Comparison of ENCODE assay signal across 1 cellular context in the genomic region with DNA sequence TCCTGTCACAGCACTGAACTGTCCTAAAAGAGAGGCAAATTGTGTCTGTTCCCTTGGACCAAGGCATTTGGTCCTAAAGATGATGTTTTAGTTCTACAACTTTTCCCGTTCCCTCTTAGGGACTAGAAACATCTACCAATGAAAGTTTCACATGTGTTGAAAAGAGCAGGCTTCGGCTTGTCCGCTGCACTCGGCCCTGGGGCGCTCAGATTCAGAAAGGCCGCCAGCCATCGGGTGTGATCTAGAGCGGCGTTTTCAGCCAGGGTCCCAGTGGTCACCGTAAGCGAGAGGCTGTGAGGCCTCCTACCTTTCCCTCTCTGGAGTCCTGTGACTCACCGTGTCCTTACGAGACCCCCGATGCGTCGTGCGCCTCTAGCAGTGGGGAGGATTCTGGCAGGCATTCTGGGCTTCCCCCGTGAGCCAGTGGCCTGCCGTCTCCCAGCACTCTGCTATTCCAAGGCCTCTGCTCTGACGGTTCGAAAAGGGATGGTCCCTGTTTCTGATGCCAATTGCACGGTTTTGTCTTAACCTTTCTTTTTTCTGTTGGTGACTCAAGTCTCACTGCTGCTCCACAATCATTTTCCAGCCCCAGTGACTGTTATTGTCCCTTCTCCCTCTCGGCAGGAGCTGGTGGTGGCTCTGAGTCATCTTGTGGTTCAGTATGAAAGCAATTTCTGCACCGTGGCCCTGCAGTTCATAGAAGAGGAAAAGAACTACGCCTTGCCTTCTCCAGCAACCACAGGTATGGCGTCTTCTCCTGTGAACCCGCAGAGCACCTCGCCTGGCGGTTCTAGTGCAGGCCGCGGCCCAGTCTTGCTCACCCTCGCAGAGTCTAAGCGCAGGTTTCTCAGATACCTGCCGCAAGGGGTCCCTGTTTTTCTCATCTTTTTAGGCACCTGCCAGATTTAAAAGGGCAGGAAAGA.
TF ChIP-seq lines count a peak whose summit lies in the region.

No MANE protein-coding gene starts in this region.

TF ChIP-seq in IMR-90, 13 proteins besides CTCF, POLR2A, EP300 and RAD21 (continued from another document):
- TF ChIP-seq MAFK (IDR thresholded peaks at IDR 0.05; ENCODE audit: low read depth, low read length) (no peak), FOS (IDR thresholded peaks at IDR 0.05; ENCODE audit: low read depth, low read length) (peak; percentile 71; the same call in 1 of the 2 replicates), NFE2L2 (IDR thresholded peaks at IDR 0.05; ENCODE audit: low read depth, low read length) (no peak), MAZ (IDR thresholded peaks at IDR 0.05; ENCODE audit: borderline replicate concordance, low read depth, low read length) (peak; percentile 38; the same call in 1 of the 2 replicates), RFX5 (IDR thresholded peaks at IDR 0.05; ENCODE audit: low read depth, low read length) (no peak), CEBPB (IDR thresholded peaks at IDR 0.05; ENCODE audit: low read depth, low read length) (peak; percentile 10; the same call in 1 of the 2 replicates), CHD1 (IDR thresholded peaks at IDR 0.05; ENCODE audit: low read depth, low read length) (no peak), SMC3 (IDR thresholded peaks at IDR 0.05; ENCODE audit: low read depth, low read length) (no peak; the same call in 1 of the 2 replicates), RCOR1 (IDR thresholded peaks at IDR 0.05; ENCODE audit: insufficient replicate concordance, low read length) (peak; percentile 38)
- TF ChIP-seq, protein P1, sequence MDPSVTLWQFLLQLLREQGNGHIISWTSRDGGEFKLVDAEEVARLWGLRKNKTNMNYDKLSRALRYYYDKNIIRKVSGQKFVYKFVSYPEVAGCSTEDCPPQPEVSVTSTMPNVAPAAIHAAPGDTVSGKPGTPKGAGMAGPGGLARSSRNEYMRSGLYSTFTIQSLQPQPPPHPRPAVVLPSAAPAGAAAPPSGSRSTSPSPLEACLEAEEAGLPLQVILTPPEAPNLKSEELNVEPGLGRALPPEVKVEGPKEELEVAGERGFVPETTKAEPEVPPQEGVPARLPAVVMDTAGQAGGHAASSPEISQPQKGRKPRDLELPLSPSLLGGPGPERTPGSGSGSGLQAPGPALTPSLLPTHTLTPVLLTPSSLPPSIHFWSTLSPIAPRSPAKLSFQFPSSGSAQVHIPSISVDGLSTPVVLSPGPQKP (IDR thresholded peaks at IDR 0.05; ENCODE audit: borderline replicate concordance, low read depth, low read length), result no peak
